ENCODE assay signal across 1 cellular context in genomic region chr3:76943058-76943457, GRCh38.
TF ChIP-seq lines count a peak whose summit lies in the region.

No MANE protein-coding gene starts in this region.

TF ChIP-seq in HepG2, 621 proteins besides CTCF, POLR2A, EP300 and RAD21 (continued from another document):
- TF ChIP-seq NR2F1 (CRISPR knock-in tag; IDR thresholded peaks at IDR 0.05), result peak in 1 of 2 experiments; percentile 48; a peak in 1 of 4 replicates
- peak; percentile 80; the same call in 1 of the 2 replicates for TF ChIP-seq RELA (CRISPR knock-in tag; IDR thresholded peaks at IDR 0.05)
- TF ChIP-seq BCL3 (CRISPR knock-in tag; IDR thresholded peaks at IDR 0.05), result peak; percentile 80; the same call in 1 of the 2 replicates
- TF ChIP-seq POGZ (CRISPR knock-in tag; IDR thresholded peaks at IDR 0.05), result no peak
- no peak for TF ChIP-seq POLR2G (IDR thresholded peaks at IDR 0.05; ENCODE audit: low read depth, low read length)
- no peak for TF ChIP-seq ELF4 (CRISPR knock-in tag; IDR thresholded peaks at IDR 0.05; ENCODE audit: borderline replicate concordance)
- TF ChIP-seq SAFB2 (CRISPR knock-in tag; IDR thresholded peaks at IDR 0.05; ENCODE audit: borderline replicate concordance, low read depth), result no peak
- no peak for TF ChIP-seq ZNF609 (CRISPR knock-in tag; IDR thresholded peaks at IDR 0.05; ENCODE audit: borderline replicate concordance)
- no peak for TF ChIP-seq ZBTB21 (CRISPR knock-in tag; IDR thresholded peaks at IDR 0.05)
- TF ChIP-seq SNAI1 (CRISPR knock-in tag; IDR thresholded peaks at IDR 0.05; ENCODE audit: borderline replicate concordance), result no peak
- peak; percentile 79; the same call in 1 of the 2 replicates for TF ChIP-seq ATF2 (CRISPR knock-in tag; IDR thresholded peaks at IDR 0.05)
- TF ChIP-seq TMF1 (CRISPR knock-in tag; IDR thresholded peaks at IDR 0.05; ENCODE audit: low read depth), result no peak
- no peak for TF ChIP-seq RXRA (CRISPR knock-in tag; IDR thresholded peaks at IDR 0.05)
- TF ChIP-seq BCL6 (CRISPR knock-in tag; IDR thresholded peaks at IDR 0.05), result peak; percentile 94
- TF ChIP-seq NKX3-1 (CRISPR knock-in tag; IDR thresholded peaks at IDR 0.05), result no peak
- TF ChIP-seq SP1 (IDR thresholded peaks at IDR 0.05), result no peak
- TF ChIP-seq SP1 (CRISPR knock-in tag; IDR thresholded peaks at IDR 0.05), result no peak
